ENCODE assay signal across 15 cellular contexts in genomic region chr5:139870677-139871076, GRCh38.
DNase-seq lines count a peak whose midpoint lies in the region; ATAC-seq and TF ChIP-seq lines count a peak whose summit lies in the region.
"Had no signal": no experiment of that assay in that cellular context is flagged by ENCODE, and none has a peak within 500 bp of the region (broad histone marks: within the 10 kb centered on the region; RNA-seq: fewer than 3 reads in every experiment).

No MANE protein-coding gene starts in this region.

- no peaks in the 10 kb centered on the region for H3K9me3 Mint-ChIP-seq in stimulated activated naive CD8-positive, alpha-beta T cell treated with anti-CD3 and anti-CD28 coated beads, Interleukin-15, amount 100 ng/mL, for 72 hours
- no peaks in the 10 kb centered on the region for H3K9me3 Mint-ChIP-seq in stimulated activated effector memory CD8-positive, alpha-beta T cell treated with anti-CD3 and anti-CD28 coated beads, Interleukin-12 subunit alpha, Interleukin-12 subunit beta, amount 100 ng/mL, for 72 hours

- peak; percentile 24 for ATAC-seq in stimulated activated naive CD8-positive, alpha-beta T cell treated with anti-CD3 and anti-CD28 coated beads, Interleukin-15, amount 100 ng/mL, for 72 hours
- no peak for ATAC-seq in stimulated activated naive CD8-positive, alpha-beta T cell treated with anti-CD3 and anti-CD28 coated beads, Interleukin-15, Interleukin-2, amounts not matched to agents 100 U/mL and 50 U/mL, for 24 hours
- ATAC-seq in stimulated activated effector memory CD8-positive, alpha-beta T cell treated with anti-CD3 and anti-CD28 coated beads, Interleukin-12 subunit alpha, Interleukin-12 subunit beta, amount 100 ng/mL, for 72 hours: peak; percentile 25

- peaks cover 33% of the 10 kb centered on the region for H3K27me3 Mint-ChIP-seq in stimulated activated naive CD8-positive, alpha-beta T cell treated with anti-CD3 and anti-CD28 coated beads, Interleukin-15, amount 100 ng/mL, for 72 hours

- no peaks in the 10 kb centered on the region for H3K36me3 Mint-ChIP-seq in stimulated activated effector memory CD8-positive, alpha-beta T cell treated with anti-CD3 and anti-CD28 coated beads, Interleukin-12 subunit alpha, Interleukin-12 subunit beta, amount 100 ng/mL, for 72 hours
- H3K36me3 Mint-ChIP-seq: CD4-positive, alpha-beta memory T cell had no signal

- peak overlapping the region in 40 of 59 donors; percentile 2 to 88 (median 76) for H3K27ac ChIP-seq in dorsolateral prefrontal cortex

- no peak for TF ChIP-seq CTCF in dorsolateral prefrontal cortex (IDR thresholded peaks at IDR 0.05 in 54 of 56, conservative IDR thresholded peaks at IDR 0.05 in 2 of 56; ENCODE audit: low read depth in 1 of 56, partially characterized antibody in 56 of 56)

- no peak for DNase-seq in stimulated activated naive CD8-positive, alpha-beta T cell treated with anti-CD3 and anti-CD28 coated beads, Interleukin-15, amount 100 ng/mL, for 72 hours
- no peak for DNase-seq in stimulated activated naive CD8-positive, alpha-beta T cell treated with anti-CD3 and anti-CD28 coated beads, Interleukin-15, Interleukin-2, amounts not matched to agents 100 U/mL and 50 U/mL, for 24 hours
- DNase-seq in dorsolateral prefrontal cortex (no peak), EL (no peak), GF-D8 (lab: John Stamatoyannopoulos, UW) (no peak), UCSD-AML1 (lab: John Stamatoyannopoulos, UW; ENCODE audit: unreplicated experiment) (no peak)
- no peak for DNase-seq in stimulated activated effector memory CD8-positive, alpha-beta T cell treated with anti-CD3 and anti-CD28 coated beads, Interleukin-12 subunit alpha, Interleukin-12 subunit beta, amount 100 ng/mL, for 72 hours (ENCODE audit: low spot score in 2 of 2)
- DNase-seq: ACHN; C1 segment of cervical spinal cord; CD4-positive, alpha-beta memory T cell; DMS79; GOT3; H9; IMR-90 had no signal

- no peak overlapping the region for H3K4me3 ChIP-seq in dorsolateral prefrontal cortex

- H3K4me3 Mint-ChIP-seq in stimulated activated naive CD8-positive, alpha-beta T cell treated with anti-CD3 and anti-CD28 coated beads, Interleukin-15, amount 100 ng/mL, for 72 hours: no peak overlapping the region
- no peak overlapping the region for H3K4me3 Mint-ChIP-seq in stimulated activated effector memory CD8-positive, alpha-beta T cell treated with anti-CD3 and anti-CD28 coated beads, Interleukin-12 subunit alpha, Interleukin-12 subunit beta, amount 100 ng/mL, for 72 hours
- H3K4me3 Mint-ChIP-seq: B cell; CD4-positive, alpha-beta memory T cell; H9 had no signal

- no peak overlapping the region for H3K27ac Mint-ChIP-seq in stimulated activated naive CD8-positive, alpha-beta T cell treated with anti-CD3 and anti-CD28 coated beads, Interleukin-15, amount 100 ng/mL, for 72 hours
- no peak overlapping the region for H3K27ac Mint-ChIP-seq in stimulated activated effector memory CD8-positive, alpha-beta T cell treated with anti-CD3 and anti-CD28 coated beads, Interleukin-12 subunit alpha, Interleukin-12 subunit beta, amount 100 ng/mL, for 72 hours
- H3K27ac Mint-ChIP-seq: B cell; CD4-positive, alpha-beta memory T cell had no signal

- H3K4me1 Mint-ChIP-seq in stimulated activated naive CD8-positive, alpha-beta T cell treated with anti-CD3 and anti-CD28 coated beads, Interleukin-15, amount 100 ng/mL, for 72 hours: no peaks in the 10 kb centered on the region
- no peaks in the 10 kb centered on the region for H3K4me1 Mint-ChIP-seq in stimulated activated effector memory CD8-positive, alpha-beta T cell treated with anti-CD3 and anti-CD28 coated beads, Interleukin-12 subunit alpha, Interleukin-12 subunit beta, amount 100 ng/mL, for 72 hours
- H3K4me1 Mint-ChIP-seq: B cell had no signal

- intact Hi-C loops in dorsolateral prefrontal cortex (cut with DNase I): no loop called here

- no peaks in the 10 kb centered on the region for H3K27me3 ChIP-seq in dorsolateral prefrontal cortex
